Comparison of ENCODE assay signal across 27 cellular contexts in genomic region chr4:94112644-94113043, GRCh38.
"Had no signal": no experiment of that assay in that cellular context is flagged by ENCODE, and none has a peak within 500 bp of the region (broad histone marks: within the 10 kb centered on the region; RNA-seq: fewer than 3 reads in every experiment).

No MANE protein-coding gene starts in this region.

- H3K4me3 ChIP-seq: stomach, suprapubic skin, testis, thoracic aorta, thyroid gland, tibial artery, tibial nerve, transverse colon, upper lobe of left lung, upper lobe of right lung, uterus, vagina had no signal

- FAIRE-seq: urothelium cell line had no signal

- ATAC-seq: stimulated activated effector memory CD8-positive, alpha-beta T cell treated with anti-CD3 and anti-CD28 coated beads, Interleukin-12 subunit alpha, Interleukin-12 subunit beta, amount 100 ng/mL, for 72 hours; stimulated activated memory B cell treated with anti-CD40 and anti-IgM and Interleukin-4, amounts not matched to agents 10 μg/mL and 1 μg/mL and 100 μg/mL, for 72 hours; stimulated activated naive B cell treated with anti-CD40 and anti-IgM and Interleukin-4, amounts not matched to agents 10 μg/mL and 1 μg/mL and 100 μg/mL, for 72 hours; stimulated activated naive CD8-positive, alpha-beta T cell treated with anti-CD3 and anti-CD28 coated beads, Interleukin-15, amount 100 ng/mL, for 72 hours; stimulated activated naive CD8-positive, alpha-beta T cell treated with anti-CD3 and anti-CD28 coated beads, Interleukin-15, Interleukin-2, amounts not matched to agents 100 U/mL and 50 U/mL, for 24 hours; upper lobe of right lung had no signal

- H3K27ac ChIP-seq: stomach, suprapubic skin, testis, thoracic aorta, thyroid gland, tibial artery, tibial nerve, transverse colon, upper lobe of left lung, upper lobe of right lung, uterus, vagina had no signal

- H3K27me3 ChIP-seq: stomach, suprapubic skin, testis, thyroid gland, tibial artery, tibial nerve, transverse colon, upper lobe of left lung, upper lobe of right lung, uterus, vagina had no signal

- DNase-seq: stimulated activated CD4-positive, alpha-beta T cell treated with anti-CD3 and anti-CD28 coated beads, Interleukin-2, amount 100 ng/mL, for 48 hours; stimulated activated CD4-positive, alpha-beta T cell treated with anti-CD3 and anti-CD28 coated beads, Interleukin-4, amount 100 ng/mL, for 1 hour; stimulated activated CD4-positive, alpha-beta T cell treated with anti-CD3 and anti-CD28 coated beads, Interleukin-4, amount 100 ng/mL, for 24 hours; stimulated activated CD4-positive, alpha-beta T cell treated with anti-CD3 and anti-CD28 coated beads, Interleukin-4, amount 100 ng/mL, for 4 hours; stimulated activated CD8-positive, alpha-beta memory T cell treated with anti-CD3 and anti-CD28 coated beads, Interleukin-4, amount 100 ng/mL, for 48 hours; stimulated activated naive B cell treated with anti-CD40 and anti-IgM and Interleukin-4, amounts not matched to agents 10 μg/mL and 1 μg/mL and 100 μg/mL, for 72 hours; stimulated activated naive CD4-positive, alpha-beta T cell; stimulated activated naive CD4-positive, alpha-beta T cell treated with Interleukin-2 at 50 U/mL for 16 hours; stimulated activated naive CD8-positive, alpha-beta T cell treated with anti-CD3 and anti-CD28 coated beads, Interleukin-15, amount 100 ng/mL, for 72 hours; stimulated activated naive CD8-positive, alpha-beta T cell treated with anti-CD3 and anti-CD28 coated beads, Interleukin-15, Interleukin-2, amounts not matched to agents 100 U/mL and 50 U/mL, for 24 hours; stomach; substantia nigra; testis; thyroid gland; tibial artery; transverse colon; trophoblast cell; upper lobe of left lung; upper lobe of right lung; uterus had no signal

- H3K36me3 ChIP-seq: stomach, suprapubic skin, thoracic aorta, thyroid gland, tibial artery, tibial nerve, transverse colon, upper lobe of left lung, upper lobe of right lung, uterus, vagina had no signal

- H3K4me1 ChIP-seq: stomach, suprapubic skin, testis, thyroid gland, tibial artery, tibial nerve, transverse colon, upper lobe of left lung, upper lobe of right lung, uterus, vagina had no signal

- H3K9me3 ChIP-seq: testis, thoracic aorta, thyroid gland, tibial artery, transverse colon, upper lobe of left lung, upper lobe of right lung, uterus, vagina had no signal
